8 cellular contexts compared by ENCODE assay signal in the genomic region with DNA sequence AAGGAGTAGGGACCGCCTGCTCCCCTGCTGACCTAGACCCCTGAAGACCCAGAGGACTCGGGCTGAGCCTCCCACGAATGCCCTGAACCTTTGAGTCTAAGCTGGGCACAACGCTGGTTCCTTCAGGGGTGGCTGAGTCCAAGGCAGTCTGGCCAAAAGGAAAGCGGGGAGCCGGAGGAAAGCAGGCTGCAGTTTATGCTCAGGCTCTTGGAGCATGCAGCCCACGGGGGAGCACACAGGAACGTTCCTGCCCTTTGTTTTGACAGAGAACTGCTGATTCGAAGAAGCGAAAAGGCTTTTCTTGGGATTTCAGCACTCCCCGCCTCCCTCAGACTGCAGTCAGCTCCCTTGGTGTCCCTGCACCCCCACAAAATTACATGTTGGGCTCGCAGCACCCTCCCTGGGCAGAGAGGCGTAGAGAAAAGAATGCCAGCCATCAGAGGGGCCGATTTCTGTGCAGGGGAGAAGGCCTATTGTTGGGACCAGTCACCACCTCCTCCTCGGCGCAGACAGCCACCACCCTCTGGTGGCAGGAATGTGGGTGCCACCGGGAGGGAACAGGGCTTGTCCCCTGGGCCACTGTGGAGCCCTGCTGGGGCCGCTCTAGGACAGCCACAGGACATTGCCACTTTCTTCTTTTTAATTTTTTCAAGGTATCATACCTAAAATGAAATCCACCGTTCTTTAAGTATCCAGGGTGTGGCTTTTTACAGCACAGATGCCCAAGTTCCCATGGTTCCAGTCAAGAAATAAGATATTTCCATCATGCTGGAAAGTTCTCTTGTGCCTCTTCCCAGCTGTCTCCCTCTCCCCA.
DNase-seq lines count a peak whose midpoint lies in the region; ATAC-seq, FAIRE-seq and TF ChIP-seq lines count a peak whose summit lies in the region.

No MANE protein-coding gene starts in this region.

- no peaks in the 10 kb centered on the region for H3K36me3 ChIP-seq in CD8-positive, alpha-beta T cell (ENCODE audit: insufficient read depth, low read length)
- H3K36me3 ChIP-seq in PC-3 (ENCODE audit: low read depth, low read length) (no peaks in the 10 kb centered on the region), neuron (ENCODE audit: insufficient read depth, low read length) (no peaks in the 10 kb centered on the region), upper lobe of left lung (peaks cover 0 to 6% (median 0%) of the 10 kb centered on the region in 4 donors)

- H3K4me2 ChIP-seq in PC-3 (ENCODE audit: low read length): 0 out of 2 replicates have a peak overlapping the region, but pooled peaks have one; percentile 8

- peaks cover 22% of the 10 kb centered on the region; the same call in 1 of the 2 replicates for H3K79me2 ChIP-seq in PC-3 (ENCODE audit: low read length)

- TF ChIP-seq CTCF in CD8-positive, alpha-beta T cell (IDR thresholded peaks at IDR 0.05): peak; percentile 63
- TF ChIP-seq CTCF in HL-60 (IDR thresholded peaks at IDR 0.05; ENCODE audit: insufficient read depth, low read length) (peak; percentile 79), PC-3 (conservative IDR thresholded peaks at IDR 0.05; ENCODE audit: low read depth, low read length) (peak; percentile 94), upper lobe of left lung (IDR thresholded peaks at IDR 0.05) (peak; percentile 85 to 97 (median 94))

- no peaks in the 10 kb centered on the region for H3K36me3 Mint-ChIP-seq in CD8-positive, alpha-beta T cell
- no peaks in the 10 kb centered on the region for H3K36me3 Mint-ChIP-seq in activated T-helper 17 cell treated with anti-CD3 and anti-CD28 coated beads, Interleukin-2, amount 50 U/mL, for 72 hours (ENCODE audit: low read depth)

- DNase-seq in CD8-positive, alpha-beta T cell: peak; percentile 17 to 68 (median 39)
- DNase-seq in HL-60 (ENCODE audit: low read depth in 1 of 2, low spot score in 1 of 2) (peak in 1 of 2 experiments; percentile 65), PC-3 (peak; percentile 88), frontal cortex (ENCODE audit: low spot score in 2 of 2) (peak; percentile 62 to 85), upper lobe of left lung (peak; percentile 88)

- H3K27ac ChIP-seq in CD8-positive, alpha-beta T cell (ENCODE audit: low read depth, low read length): no peak overlapping the region
- H3K27ac ChIP-seq in HL-60 (replicated peaks): no peak overlapping the region
- H3K27ac ChIP-seq in PC-3 (ENCODE audit: low read length): no peak overlapping the region
- peak overlapping the region; percentile 31 to 68 (median 64) for H3K27ac ChIP-seq in upper lobe of left lung

- 36 to 39% methylated on average over 13 to 19 of the region's 19 CpGs for WGBS in upper lobe of left lung, 2 donors

- no peaks in the 10 kb centered on the region for H3K9me2 ChIP-seq in PC-3 (replicated peaks; ENCODE audit: low read length)

- TF ChIP-seq POLR2A in upper lobe of left lung (IDR thresholded peaks at IDR 0.05): no peak

- H3K4me1 ChIP-seq in CD8-positive, alpha-beta T cell (ENCODE audit: insufficient read depth, low read length): no peaks in the 10 kb centered on the region
- H3K4me1 ChIP-seq in PC-3 (ENCODE audit: insufficient read depth, low read length) (peaks cover 34% of the 10 kb centered on the region), neuron (ENCODE audit: insufficient read depth, low read length) (peaks cover 49% of the 10 kb centered on the region), upper lobe of left lung (peaks cover 57 to 86% (median 74%) of the 10 kb centered on the region in 4 donors)

- no peak overlapping the region for H3K4me3 ChIP-seq in CD8-positive, alpha-beta T cell (ENCODE audit: low read depth, low read length)
- H3K4me3 ChIP-seq in HL-60 (replicated peaks; ENCODE audit: insufficient read depth, low read length) (no peak overlapping the region), PC-3 (ENCODE audit: low read length) (no peak overlapping the region), neuron (ENCODE audit: low read length) (peak overlapping the region; percentile 34), upper lobe of left lung (no peak overlapping the region)

- no TSS peak for BruUV-seq in PC-3 (replicated peaks; lab: Mats Ljungman, UMichigan)

- no peaks in the 10 kb centered on the region for H3K9me3 Mint-ChIP-seq in CD8-positive, alpha-beta T cell
- no peaks in the 10 kb centered on the region for H3K9me3 Mint-ChIP-seq in activated T-helper 17 cell treated with anti-CD3 and anti-CD28 coated beads, Interleukin-2, amount 50 U/mL, for 72 hours

- no peak overlapping the region for H3K9ac ChIP-seq in PC-3 (ENCODE audit: low read length)

- H3K4me1 Mint-ChIP-seq in CD8-positive, alpha-beta T cell (ENCODE audit: low read depth): no peaks in the 10 kb centered on the region
- no peaks in the 10 kb centered on the region for H3K4me1 Mint-ChIP-seq in activated T-helper 17 cell treated with anti-CD3 and anti-CD28 coated beads, Interleukin-2, amount 50 U/mL, for 72 hours

- peak; percentile 66 for ATAC-seq in CD8-positive, alpha-beta T cell
- ATAC-seq in PC-3 (peak; percentile 87), upper lobe of left lung (ENCODE audit: low FRiP score in 2 of 2) (peak; percentile 87 to 92), GM21447 (IDR thresholded peaks at IDR 0.05; ENCODE audit: unreplicated experiment) (no peak)
- ATAC-seq in activated T-helper 17 cell treated with anti-CD3 and anti-CD28 coated beads, Interleukin-2, amount 50 U/mL, for 72 hours (replicated peaks): peak; percentile 60

- no peak overlapping the region for H2AFZ ChIP-seq in PC-3 (ENCODE audit: low read length)
- H2AFZ ChIP-seq in neuron (ENCODE audit: low read depth, low read length): no peak overlapping the region

- no peak for TF ChIP-seq EP300 in upper lobe of left lung (IDR thresholded peaks at IDR 0.05)

- no peak for FAIRE-seq in frontal cortex (lab: Jason Lieb, UNC)

- intact Hi-C loops in CD8-positive, alpha-beta T cell (cut with DNase I, micrococcal nuclease): loop anchor here in 1 of 2 experiments (1.0 kb wide), 2 partner anchors 155 to 171 kb away; no protein-coding TSS in a partner anchor
- intact Hi-C loops in PC-3 (cut with micrococcal nuclease): loop anchor here (2.0 to 5.0 kb wide), 5 partner anchors 29 to 155 kb away; a partner anchor contains a TSS

- H3K27me3 Mint-ChIP-seq in CD8-positive, alpha-beta T cell (ENCODE audit: low read depth): peaks cover 2% of the 10 kb centered on the region
- peaks cover 3% of the 10 kb centered on the region for H3K27me3 Mint-ChIP-seq in activated T-helper 17 cell treated with anti-CD3 and anti-CD28 coated beads, Interleukin-2, amount 50 U/mL, for 72 hours

- H3K27me3 ChIP-seq in CD8-positive, alpha-beta T cell (ENCODE audit: insufficient read depth, low read length): no peaks in the 10 kb centered on the region
- no peaks in the 10 kb centered on the region for H3K27me3 ChIP-seq in HL-60 (ENCODE audit: insufficient read depth, poor library complexity, severe bottlenecking)
- no peaks in the 10 kb centered on the region for H3K27me3 ChIP-seq in PC-3 (ENCODE audit: low read length)
- H3K27me3 ChIP-seq in neuron (ENCODE audit: insufficient read depth, low read length): no peaks in the 10 kb centered on the region
- no peaks in the 10 kb centered on the region for H3K27me3 ChIP-seq in upper lobe of left lung

- no peak overlapping the region for H3K27ac Mint-ChIP-seq in CD8-positive, alpha-beta T cell
- no peak overlapping the region for H3K27ac Mint-ChIP-seq in activated T-helper 17 cell treated with anti-CD3 and anti-CD28 coated beads, Interleukin-2, amount 50 U/mL, for 72 hours

- CTCF ChIA-PET in CD8-positive, alpha-beta T cell (lab: Charles Lee): interaction anchor here (0.7 to 5.8 kb wide), 8 partner anchors 22 to 177 kb away, joined by 3 to 98 read pairs (median 8); no protein-coding TSS in a partner anchor
- CTCF ChIA-PET in PC-3 (lab: Charles Lee): no interaction called here

- H3K4me3 Mint-ChIP-seq in CD8-positive, alpha-beta T cell: no peak overlapping the region
- H3K4me3 Mint-ChIP-seq in activated T-helper 17 cell treated with anti-CD3 and anti-CD28 coated beads, Interleukin-2, amount 50 U/mL, for 72 hours: no peak overlapping the region

- POLR2A ChIA-PET in CD8-positive, alpha-beta T cell (lab: Charles Lee): no interaction called here
- POLR2A ChIA-PET in PC-3 (lab: Charles Lee; ENCODE audit: unreplicated experiment): no interaction called here

- H4K20me1 ChIP-seq in PC-3 (ENCODE audit: low read length): no peaks in the 10 kb centered on the region

- H3F3A ChIP-seq in PC-3 (ENCODE audit: low read length, unreplicated experiment): no peaks in the 10 kb centered on the region

- H3K9me3 ChIP-seq in CD8-positive, alpha-beta T cell (ENCODE audit: low read length): no peaks in the 10 kb centered on the region
- H3K9me3 ChIP-seq in PC-3 (ENCODE audit: low read length) (no peaks in the 10 kb centered on the region), neuron (ENCODE audit: low read length) (no peaks in the 10 kb centered on the region), upper lobe of left lung (no peaks in the 10 kb centered on the region)

Comparison
In these comparisons a context has a peak if more than half of its experiments do, and no peak if none do; other contexts are left out.
1. H3K27ac ChIP-seq: peak in upper lobe of left lung (4 of 4); none in CD8-positive, alpha-beta T cell (single experiment), HL-60 (single experiment) and PC-3 (single experiment).
2. Peak in every context shown above with its lines, with median percentiles within 50 percentile points of each other: CTCF ChIP-seq.